In genomic region chr3:150251654-150252053, GRCh38 we compare ENCODE assay signal across 14 cellular contexts.
DNase-seq lines count a peak whose midpoint lies in the region; ATAC-seq and TF ChIP-seq lines count a peak whose summit lies in the region.
"Had no signal": no experiment of that assay in that cellular context is flagged by ENCODE, and none has a peak within 500 bp of the region (broad histone marks: within the 10 kb centered on the region; RNA-seq: fewer than 3 reads in every experiment).

No MANE protein-coding gene starts in this region.

- H3K4me2 ChIP-seq in GM23338: no peak overlapping the region

- H3K9ac ChIP-seq in SK-N-MC (ENCODE audit: insufficient read length): no peak overlapping the region

- H3K27ac ChIP-seq in SK-N-MC: peak overlapping the region; percentile 56; the same call in 1 of the 2 replicates
- H3K27ac ChIP-seq in GM23338 (ENCODE audit: low read depth): no peak overlapping the region

- H3F3A ChIP-seq in GM23338 (replicated peaks; ENCODE audit: low read depth): no peaks in the 10 kb centered on the region

- H3K79me2 ChIP-seq in GM23338 (replicated peaks; ENCODE audit: insufficient read depth): no peaks in the 10 kb centered on the region

- no peaks in the 10 kb centered on the region for H3K9me3 ChIP-seq in SK-N-MC (ENCODE audit: low read depth, low read length)

- DNase-seq in EH (ENCODE audit: low read depth): peak; percentile 63
- no peak for DNase-seq in SK-N-MC (ENCODE audit: low read depth, low spot score)
- DNase-seq in fibroblast of peridontal ligament (ENCODE audit: extremely low read depth): peak; percentile 69
- peak; percentile 52 for DNase-seq in pulmonary artery endothelial cell (ENCODE audit: low read depth, low spot score)
- no peak for DNase-seq in DMS79 (lab: John Stamatoyannopoulos, UW)
- no peak for DNase-seq in GM23338 (ENCODE audit: low spot score)
- no peak for DNase-seq in middle frontal gyrus (ENCODE audit: extremely low spot score, low spot score)
- DNase-seq in midbrain (lab: John Stamatoyannopoulos, UW): no peak
- DNase-seq: activated CD4-positive, alpha-beta memory T cell treated with anti-CD3 and anti-CD28 coated beads, Interleukin-2, amount 10 ng/mL, durations not matched to agents 7 days and 5 days; activated gamma-delta T cell; DMS53; islet precursor cell; T-helper 9 cell had no signal

- H3K27me3 Mint-ChIP-seq in GM23338 (ENCODE audit: insufficient read depth, low read depth, poor library complexity): no peaks in the 10 kb centered on the region

- peaks cover 7% of the 10 kb centered on the region for H3K4me1 ChIP-seq in GM23338 (ENCODE audit: insufficient read depth)

- ATAC-seq in GM23338: no peak

- H3K27me3 ChIP-seq in GM23338 (ENCODE audit: insufficient read depth): no peaks in the 10 kb centered on the region

- H3K4me1 Mint-ChIP-seq in GM23338: peaks cover 33% of the 10 kb centered on the region
- H3K4me1 Mint-ChIP-seq: activated CD4-positive, alpha-beta memory T cell treated with anti-CD3 and anti-CD28 coated beads, Interleukin-2, amount 10 ng/mL, durations not matched to agents 7 days and 5 days had no signal

- H3K36me3 ChIP-seq in SK-N-MC (ENCODE audit: insufficient read depth, low read length) (no peaks in the 10 kb centered on the region), GM23338 (ENCODE audit: insufficient read depth) (no peaks in the 10 kb centered on the region)

- no peak overlapping the region for H3K27ac Mint-ChIP-seq in GM23338
- H3K27ac Mint-ChIP-seq: activated CD4-positive, alpha-beta memory T cell treated with anti-CD3 and anti-CD28 coated beads, Interleukin-2, amount 10 ng/mL, durations not matched to agents 7 days and 5 days had no signal

- no peaks in the 10 kb centered on the region; the same call in 2 of the 3 replicates for H3K9me3 Mint-ChIP-seq in GM23338
- H3K9me3 Mint-ChIP-seq: activated CD4-positive, alpha-beta memory T cell treated with anti-CD3 and anti-CD28 coated beads, Interleukin-2, amount 10 ng/mL, durations not matched to agents 7 days and 5 days had no signal

- no peak overlapping the region for H2AFZ ChIP-seq in GM23338

- TF ChIP-seq CTCF in GM23338 (conservative IDR thresholded peaks at IDR 0.05; ENCODE audit: low read depth in 2 of 2): no peak

- H3K36me3 Mint-ChIP-seq in GM23338 (ENCODE audit: low read depth): no peaks in the 10 kb centered on the region

- H3K4me3 Mint-ChIP-seq in GM23338: no peak overlapping the region
- H3K4me3 Mint-ChIP-seq: activated CD4-positive, alpha-beta memory T cell treated with anti-CD3 and anti-CD28 coated beads, Interleukin-2, amount 10 ng/mL, durations not matched to agents 7 days and 5 days; neural crest cell had no signal

- no peaks in the 10 kb centered on the region for H4K20me1 ChIP-seq in GM23338 (replicated peaks; ENCODE audit: insufficient read depth)

- H3K4me3 ChIP-seq in SK-N-MC (no peak overlapping the region), GM23338 (no peak overlapping the region)

- no peaks in the 10 kb centered on the region for H3K9me2 ChIP-seq in GM23338 (ENCODE audit: insufficient read depth)

TF ChIP-seq in GM23338, 12 proteins besides CTCF, POLR2A, EP300 and RAD21:
- TF ChIP-seq, protein P1, sequence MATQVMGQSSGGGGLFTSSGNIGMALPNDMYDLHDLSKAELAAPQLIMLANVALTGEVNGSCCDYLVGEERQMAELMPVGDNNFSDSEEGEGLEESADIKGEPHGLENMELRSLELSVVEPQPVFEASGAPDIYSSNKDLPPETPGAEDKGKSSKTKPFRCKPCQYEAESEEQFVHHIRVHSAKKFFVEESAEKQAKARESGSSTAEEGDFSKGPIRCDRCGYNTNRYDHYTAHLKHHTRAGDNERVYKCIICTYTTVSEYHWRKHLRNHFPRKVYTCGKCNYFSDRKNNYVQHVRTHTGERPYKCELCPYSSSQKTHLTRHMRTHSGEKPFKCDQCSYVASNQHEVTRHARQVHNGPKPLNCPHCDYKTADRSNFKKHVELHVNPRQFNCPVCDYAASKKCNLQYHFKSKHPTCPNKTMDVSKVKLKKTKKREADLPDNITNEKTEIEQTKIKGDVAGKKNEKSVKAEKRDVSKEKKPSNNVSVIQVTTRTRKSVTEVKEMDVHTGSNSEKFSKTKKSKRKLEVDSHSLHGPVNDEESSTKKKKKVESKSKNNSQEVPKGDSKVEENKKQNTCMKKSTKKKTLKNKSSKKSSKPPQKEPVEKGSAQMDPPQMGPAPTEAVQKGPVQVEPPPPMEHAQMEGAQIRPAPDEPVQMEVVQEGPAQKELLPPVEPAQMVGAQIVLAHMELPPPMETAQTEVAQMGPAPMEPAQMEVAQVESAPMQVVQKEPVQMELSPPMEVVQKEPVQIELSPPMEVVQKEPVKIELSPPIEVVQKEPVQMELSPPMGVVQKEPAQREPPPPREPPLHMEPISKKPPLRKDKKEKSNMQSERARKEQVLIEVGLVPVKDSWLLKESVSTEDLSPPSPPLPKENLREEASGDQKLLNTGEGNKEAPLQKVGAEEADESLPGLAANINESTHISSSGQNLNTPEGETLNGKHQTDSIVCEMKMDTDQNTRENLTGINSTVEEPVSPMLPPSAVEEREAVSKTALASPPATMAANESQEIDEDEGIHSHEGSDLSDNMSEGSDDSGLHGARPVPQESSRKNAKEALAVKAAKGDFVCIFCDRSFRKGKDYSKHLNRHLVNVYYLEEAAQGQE (IDR thresholded peaks at IDR 0.05; ENCODE audit: unreplicated experiment): no peak
- TF ChIP-seq STAT1 (IDR thresholded peaks at IDR 0.05; ENCODE audit: unreplicated experiment): no peak

Comparison
In these comparisons a context has a peak if more than half of its experiments do, and no peak if none do; other contexts are left out.
1. DNase-seq: peak in EH (single experiment), fibroblast of peridontal ligament (single experiment) and pulmonary artery endothelial cell (single experiment); none in SK-N-MC (single experiment), DMS79 (single experiment), GM23338 (single experiment), middle frontal gyrus (single experiment) and midbrain (single experiment).